27 cellular contexts compared by ENCODE assay signal in genomic region chr1:91160363-91161075, GRCh38.
"Had no signal": no experiment of that assay in that cellular context is flagged by ENCODE, and none has a peak within 500 bp of the region (broad histone marks: within the 10 kb centered on the region; RNA-seq: fewer than 3 reads in every experiment).

No MANE protein-coding gene starts in this region.

- H3K36me3 ChIP-seq: brain microvascular endothelial cell, cardiac muscle cell, Peyer's patch, SJCRH30 had no signal

- H3K27me3 ChIP-seq: brain microvascular endothelial cell, cardiac muscle cell, Peyer's patch, SJCRH30 had no signal

- H3K4me3 ChIP-seq: cardiac muscle cell, Peyer's patch, SJCRH30 had no signal

- H3K27ac ChIP-seq: brain microvascular endothelial cell, cardiac muscle cell, Peyer's patch, RWPE1, SJCRH30 had no signal

- H3K36me3 Mint-ChIP-seq: activated naive CD4-positive, alpha-beta T cell treated with anti-CD3 and anti-CD28 coated beads, Interleukin-2, amount 10 ng/mL, durations not matched to agents 7 days and 5 days; activated naive CD8-positive, alpha-beta T cell treated with anti-CD3 and anti-CD28 coated beads for 36 hours; WTC11 had no signal

- H3K27ac Mint-ChIP-seq: activated naive CD4-positive, alpha-beta T cell treated with anti-CD3 and anti-CD28 coated beads, Interleukin-2, amount 10 ng/mL, durations not matched to agents 7 days and 5 days; activated naive CD8-positive, alpha-beta T cell treated with anti-CD3 and anti-CD28 coated beads for 36 hours; activated T-helper 17 cell treated with anti-CD3 and anti-CD28 coated beads, Interleukin-2, amount 50 U/mL, for 72 hours; WTC11 had no signal

- H3K27me3 Mint-ChIP-seq: activated naive CD8-positive, alpha-beta T cell treated with anti-CD3 and anti-CD28 coated beads for 36 hours had no signal

- H3K4me3 Mint-ChIP-seq: activated naive CD4-positive, alpha-beta T cell treated with anti-CD3 and anti-CD28 coated beads, Interleukin-2, amount 10 ng/mL, durations not matched to agents 7 days and 5 days; activated naive CD8-positive, alpha-beta T cell treated with anti-CD3 and anti-CD28 coated beads for 36 hours; activated T-helper 17 cell treated with anti-CD3 and anti-CD28 coated beads, Interleukin-2, amount 50 U/mL, for 72 hours; WTC11 had no signal

- H3K4me1 ChIP-seq: Peyer's patch, SJCRH30 had no signal

- H3K9me3 ChIP-seq: Peyer's patch, SJCRH30 had no signal

- H3K9me3 Mint-ChIP-seq: activated naive CD4-positive, alpha-beta T cell treated with anti-CD3 and anti-CD28 coated beads, Interleukin-2, amount 10 ng/mL, durations not matched to agents 7 days and 5 days; activated naive CD8-positive, alpha-beta T cell treated with anti-CD3 and anti-CD28 coated beads for 36 hours; activated T-helper 17 cell treated with anti-CD3 and anti-CD28 coated beads, Interleukin-2, amount 50 U/mL, for 72 hours; WTC11 had no signal

- DNase-seq: activated CD4-positive, alpha-beta T cell treated with anti-CD3 and anti-CD28 coated beads for 48 hours; activated CD4-positive, alpha-beta T cell treated with anti-CD3 and anti-CD28 coated beads, Interleukin-2, amount 50 U/mL, for 4 hours; activated CD4-positive, CD25-positive, alpha-beta regulatory T cell treated with anti-CD3 and anti-CD28 coated beads, Interleukin-2, amount 50 U/mL, for 72 hours; activated CD8-positive, alpha-beta memory T cell treated with anti-CD3 and anti-CD28 coated beads for 24 hours; activated gamma-delta T cell; activated naive CD4-positive, alpha-beta T cell treated with anti-CD3 and anti-CD28 coated beads, Interleukin-2, amount 10 ng/mL, durations not matched to agents 7 days and 5 days; activated naive CD8-positive, alpha-beta T cell treated with anti-CD3 and anti-CD28 coated beads for 36 hours; activated T-cell treated with anti-CD3 and anti-CD28 coated beads, Interleukin-2, amount 50 U/mL, for 48 hours; brain microvascular endothelial cell; Kasumi-1; NCI-H1048; NCI-H1930; NCI-H2171 treated with DMSO at 0.1 percent for 48 hours; NCI-H226; NCI-H510A; NCI-H69; NK-92 treated with Interleukin-12 subunit alpha and Interleukin-12 subunit beta, amount 100 ng/mL, for 24 hours; OCI-M1; Peyer's patch; Right ventricle myocardium superior; SJCRH30; SW 1271 had no signal

- H3K4me1 Mint-ChIP-seq: activated naive CD4-positive, alpha-beta T cell treated with anti-CD3 and anti-CD28 coated beads, Interleukin-2, amount 10 ng/mL, durations not matched to agents 7 days and 5 days; activated naive CD8-positive, alpha-beta T cell treated with anti-CD3 and anti-CD28 coated beads for 36 hours; activated T-helper 17 cell treated with anti-CD3 and anti-CD28 coated beads, Interleukin-2, amount 50 U/mL, for 72 hours had no signal

- ATAC-seq: activated T-helper 17 cell treated with anti-CD3 and anti-CD28 coated beads, Interleukin-2, amount 50 U/mL, for 72 hours; SK-N-SH treated with all-trans-retinoic acid at 6 μM for 48 hours; WTC11 had no signal
